12 cellular contexts compared by ENCODE assay signal in the genomic region with DNA sequence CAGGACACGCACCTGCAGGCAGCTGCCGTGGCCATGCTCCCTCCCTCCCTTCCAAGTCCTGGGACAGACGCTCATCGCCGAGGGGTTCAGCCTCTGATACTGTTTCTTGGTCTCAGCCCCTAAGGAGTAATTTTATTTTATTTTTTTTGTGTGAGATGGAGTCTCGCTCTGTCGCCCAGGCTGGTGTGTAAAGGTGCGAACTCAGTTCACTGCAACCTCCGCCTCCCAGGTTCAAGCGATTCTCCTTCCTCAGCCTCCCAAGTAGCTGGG. TPM values are rescaled to one million over a fixed set of nuclear protein-coding genes. Genes with fewer than 3 reads are reported as not detected.
DNase-seq lines count a peak whose midpoint lies in the region; ATAC-seq and TF ChIP-seq lines count a peak whose summit lies in the region.
"Had no signal": no experiment of that assay in that cellular context is flagged by ENCODE, and none has a peak within 500 bp of the region (broad histone marks: within the 10 kb centered on the region; RNA-seq: fewer than 3 reads in every experiment).

No MANE protein-coding gene starts in this region.

- peak overlapping the region; percentile 57 for H2AFZ ChIP-seq in SU-DHL-6 (ENCODE audit: low read depth, low read length, severe bottlenecking)
- H2AFZ ChIP-seq in hepatocyte, result no peak overlapping the region

- no peak for DNase-seq in activated CD4-positive, alpha-beta T cell treated with anti-CD3 and anti-CD28 coated beads, Interleukin-2, amount 10 ng/mL, durations not matched to agents 24 days and 14 days
- DNase-seq in activated CD4-positive, alpha-beta T cell treated with anti-CD3 and anti-CD28 coated beads, Interleukin-2, amount 50 U/mL, for 48 hours, result no peak
- DNase-seq in esophagus squamous epithelium (lab: John Stamatoyannopoulos, UW), result no peak
- no peak for DNase-seq in hepatocyte (ENCODE audit: low spot score)
- no peak for DNase-seq in CD14-positive monocyte (ENCODE audit: low spot score)
- no peak for DNase-seq in effector memory CD4-positive, alpha-beta T cell
- DNase-seq: H7, NCI-H526 had no signal

- intact Hi-C loops in activated CD4-positive, alpha-beta T cell treated with anti-CD3 and anti-CD28 coated beads, Interleukin-2, amount 10 ng/mL, durations not matched to agents 24 days and 14 days (cut with micrococcal nuclease), result loop anchor here (5.0 kb wide), 1 partner anchor 115 kb away; a partner anchor contains a TSS
- intact Hi-C loops in esophagus squamous epithelium (cut with DNase I) (no loop called here), CD14-positive monocyte (cut with micrococcal nuclease) (no loop called here)

- peaks cover 10% of the 10 kb centered on the region for H3F3A ChIP-seq in SU-DHL-6 (ENCODE audit: insufficient read depth)

- no peaks in the 10 kb centered on the region for H4K20me1 ChIP-seq in SU-DHL-6 (ENCODE audit: low read depth, low read length)
- H4K20me1 ChIP-seq in hepatocyte (ENCODE audit: insufficient read depth, poor library complexity, severe bottlenecking), result no peaks in the 10 kb centered on the region

- peak overlapping the region; percentile 42 for H3K9ac ChIP-seq in SU-DHL-6 (ENCODE audit: low read length)

- H3K9me2 ChIP-seq in SU-DHL-6 (replicated peaks; ENCODE audit: insufficient read depth, low read length) (no peaks in the 10 kb centered on the region), hepatocyte (replicated peaks; ENCODE audit: insufficient read depth) (no peaks in the 10 kb centered on the region)

- no peak for TF ChIP-seq POLR2A in esophagus squamous epithelium (IDR thresholded peaks at IDR 0.05)

- H3K9me3 ChIP-seq in SU-DHL-6 (ENCODE audit: insufficient read depth, low read length) (no peaks in the 10 kb centered on the region), esophagus squamous epithelium (no peaks in the 10 kb centered on the region), hepatocyte (ENCODE audit: low read depth) (no peaks in the 10 kb centered on the region)
- H3K9me3 ChIP-seq in effector memory CD4-positive, alpha-beta T cell (ENCODE audit: control insufficient read depth, low read length), result no peaks in the 10 kb centered on the region
- H3K9me3 ChIP-seq: prostate gland had no signal

- peaks cover 21% of the 10 kb centered on the region for H3K4me1 Mint-ChIP-seq in activated CD4-positive, alpha-beta T cell treated with anti-CD3 and anti-CD28 coated beads, Interleukin-2, amount 10 ng/mL, durations not matched to agents 24 days and 14 days
- peaks cover 66% of the 10 kb centered on the region for H3K4me1 Mint-ChIP-seq in stimulated activated memory B cell treated with anti-CD40 and anti-IgM and Interleukin-4, amounts not matched to agents 10 μg/mL and 1 μg/mL and 100 μg/mL, for 72 hours
- peaks cover 9% of the 10 kb centered on the region for H3K4me1 Mint-ChIP-seq in CD14-positive monocyte

- H3K27me3 Mint-ChIP-seq in activated CD4-positive, alpha-beta T cell treated with anti-CD3 and anti-CD28 coated beads, Interleukin-2, amount 10 ng/mL, durations not matched to agents 24 days and 14 days, result no peaks in the 10 kb centered on the region
- no peaks in the 10 kb centered on the region for H3K27me3 Mint-ChIP-seq in stimulated activated memory B cell treated with anti-CD40 and anti-IgM and Interleukin-4, amounts not matched to agents 10 μg/mL and 1 μg/mL and 100 μg/mL, for 72 hours
- peaks cover 0 to 5% (median 2%) of the 10 kb centered on the region in 3 donors for H3K27me3 Mint-ChIP-seq in CD14-positive monocyte (ENCODE audit: low read depth in 3 of 3)

- H3K4me3 ChIP-seq in SU-DHL-6 (ENCODE audit: insufficient read depth, low read length, poor library complexity, severe bottlenecking) (no peak overlapping the region), esophagus squamous epithelium (no peak overlapping the region), hepatocyte (no peak overlapping the region)
- H3K4me3 ChIP-seq in effector memory CD4-positive, alpha-beta T cell (ENCODE audit: insufficient read depth, low read depth, low read length, poor library complexity, severe bottlenecking), result no peak overlapping the region
- H3K4me3 ChIP-seq: prostate gland had no signal

- H3K9me3 Mint-ChIP-seq in activated CD4-positive, alpha-beta T cell treated with anti-CD3 and anti-CD28 coated beads, Interleukin-2, amount 10 ng/mL, durations not matched to agents 24 days and 14 days, result no peaks in the 10 kb centered on the region
- H3K9me3 Mint-ChIP-seq in stimulated activated memory B cell treated with anti-CD40 and anti-IgM and Interleukin-4, amounts not matched to agents 10 μg/mL and 1 μg/mL and 100 μg/mL, for 72 hours, result no peaks in the 10 kb centered on the region
- H3K9me3 Mint-ChIP-seq in CD14-positive monocyte, result no peaks in the 10 kb centered on the region

- no peak for ATAC-seq in stimulated activated memory B cell treated with anti-CD40 and anti-IgM and Interleukin-4, amounts not matched to agents 10 μg/mL and 1 μg/mL and 100 μg/mL, for 72 hours

- peak overlapping the region; percentile 91 for H3K27ac Mint-ChIP-seq in activated CD4-positive, alpha-beta T cell treated with anti-CD3 and anti-CD28 coated beads, Interleukin-2, amount 10 ng/mL, durations not matched to agents 24 days and 14 days
- peak overlapping the region; percentile 96 for H3K27ac Mint-ChIP-seq in stimulated activated memory B cell treated with anti-CD40 and anti-IgM and Interleukin-4, amounts not matched to agents 10 μg/mL and 1 μg/mL and 100 μg/mL, for 72 hours
- H3K27ac Mint-ChIP-seq in CD14-positive monocyte, result no peak overlapping the region

- H3K27me3 ChIP-seq in SU-DHL-6 (ENCODE audit: low read length) (no peaks in the 10 kb centered on the region), esophagus squamous epithelium (no peaks in the 10 kb centered on the region), hepatocyte (no peaks in the 10 kb centered on the region)
- H3K27me3 ChIP-seq in effector memory CD4-positive, alpha-beta T cell (replicated peaks; ENCODE audit: control insufficient read depth, insufficient read depth, low read length, poor library complexity, severe bottlenecking), result no peaks in the 10 kb centered on the region

- H3K36me3 Mint-ChIP-seq in activated CD4-positive, alpha-beta T cell treated with anti-CD3 and anti-CD28 coated beads, Interleukin-2, amount 10 ng/mL, durations not matched to agents 24 days and 14 days (ENCODE audit: low read depth), result no peaks in the 10 kb centered on the region
- H3K36me3 Mint-ChIP-seq in stimulated activated memory B cell treated with anti-CD40 and anti-IgM and Interleukin-4, amounts not matched to agents 10 μg/mL and 1 μg/mL and 100 μg/mL, for 72 hours, result no peaks in the 10 kb centered on the region
- H3K36me3 Mint-ChIP-seq in CD14-positive monocyte, result no peaks in the 10 kb centered on the region

- peak overlapping the region; percentile 89 for H3K27ac ChIP-seq in SU-DHL-6 (ENCODE audit: low read depth, low read length)
- peak overlapping the region; percentile 61 to 85 (median 68) for H3K27ac ChIP-seq in esophagus squamous epithelium
- no peak overlapping the region for H3K27ac ChIP-seq in hepatocyte
- no peak overlapping the region for H3K27ac ChIP-seq in effector memory CD4-positive, alpha-beta T cell (ENCODE audit: insufficient read depth, low read length, poor library complexity, severe bottlenecking)
- H3K27ac ChIP-seq: prostate gland had no signal

- 93% methylated on average over 10 of the region's 10 CpGs for WGBS in esophagus squamous epithelium, 2 donors
- WGBS in hepatocyte (ENCODE audit: low lambda C conversion rate, missing lambda C conversion rate), result 90% methylated on average over 10 of the region's 10 CpGs

- no peak overlapping the region for H3K4me3 Mint-ChIP-seq in activated CD4-positive, alpha-beta T cell treated with anti-CD3 and anti-CD28 coated beads, Interleukin-2, amount 10 ng/mL, durations not matched to agents 24 days and 14 days
- H3K4me3 Mint-ChIP-seq in stimulated activated memory B cell treated with anti-CD40 and anti-IgM and Interleukin-4, amounts not matched to agents 10 μg/mL and 1 μg/mL and 100 μg/mL, for 72 hours, result peak overlapping the region; percentile 74
- no peak overlapping the region for H3K4me3 Mint-ChIP-seq in CD14-positive monocyte

- peak overlapping the region; percentile 54 for H3K4me2 ChIP-seq in SU-DHL-6 (ENCODE audit: low read depth, low read length, poor library complexity, severe bottlenecking)
- no peak overlapping the region for H3K4me2 ChIP-seq in hepatocyte

- H3K79me2 ChIP-seq in SU-DHL-6 (ENCODE audit: insufficient read depth, low read length), result no peaks in the 10 kb centered on the region
- no peaks in the 10 kb centered on the region for H3K79me2 ChIP-seq in hepatocyte

- H3K36me3 ChIP-seq in SU-DHL-6 (ENCODE audit: low read length) (no peaks in the 10 kb centered on the region), esophagus squamous epithelium (no peaks in the 10 kb centered on the region), hepatocyte (replicated peaks; ENCODE audit: insufficient read depth, low read depth) (no peaks in the 10 kb centered on the region)
- H3K36me3 ChIP-seq in effector memory CD4-positive, alpha-beta T cell (ENCODE audit: control insufficient read depth, insufficient read depth, low read length), result no peaks in the 10 kb centered on the region
- H3K36me3 ChIP-seq: prostate gland had no signal

- no peak for TF ChIP-seq CTCF in SU-DHL-6 (IDR thresholded peaks at IDR 0.05; ENCODE audit: insufficient read depth, low read length, poor library complexity, severe bottlenecking)
- no peak for TF ChIP-seq CTCF in esophagus squamous epithelium (IDR thresholded peaks at IDR 0.05)
- TF ChIP-seq CTCF in hepatocyte (IDR thresholded peaks at IDR 0.05; ENCODE audit: poor library complexity), result no peak
- no peak for TF ChIP-seq CTCF in CD14-positive monocyte (IDR thresholded peaks at IDR 0.05)

- H3K4me1 ChIP-seq in esophagus squamous epithelium (peaks cover 14 to 73% (median 24%) of the 10 kb centered on the region in 3 donors), hepatocyte (ENCODE audit: insufficient read depth) (peaks cover 3% of the 10 kb centered on the region)
- H3K4me1 ChIP-seq in effector memory CD4-positive, alpha-beta T cell (ENCODE audit: control insufficient read depth, insufficient read depth, low read length, poor library complexity, severe bottlenecking), result peaks cover 18% of the 10 kb centered on the region
- H3K4me1 ChIP-seq: prostate gland had no signal

RNA-seq across cellular contexts. Expression of a gene that starts 53.7 kb away (rescaled TPM):
- total RNA-seq in activated CD4-positive, alpha-beta T cell treated with anti-CD3 and anti-CD28 coated beads, Interleukin-2, amount 10 ng/mL, durations not matched to agents 24 days and 14 days, result 1.3 TPM in 2 replicates
- total RNA-seq in esophagus squamous epithelium, result under 1 TPM; 0.42 to 0.76 (median 0.56) TPM
- total RNA-seq in hepatocyte, result 9.9 and 14.7 TPM in 2 replicates
- 12.1 and 13.4 TPM in 2 replicates for polyA plus RNA-seq in hepatocyte
- not detected for polyA plus RNA-seq in CD14-positive monocyte
- total RNA-seq: mononuclear cell had no signal

Comparison
In these comparisons a context has a peak if more than half of its experiments do, and no peak if none do; other contexts are left out.
1. H3K27ac Mint-ChIP-seq: peak in activated CD4-positive, alpha-beta T cell treated with anti-CD3 and anti-CD28 coated beads, Interleukin-2, amount 10 ng/mL, durations not matched to agents 24 days and 14 days (single experiment) and stimulated activated memory B cell treated with anti-CD40 and anti-IgM and Interleukin-4, amounts not matched to agents 10 μg/mL and 1 μg/mL and 100 μg/mL, for 72 hours (single experiment); none in CD14-positive monocyte (0 of 7).
2. H3K27ac ChIP-seq: peak in SU-DHL-6 (single experiment) and esophagus squamous epithelium (4 of 4); none in hepatocyte (single experiment) and effector memory CD4-positive, alpha-beta T cell (single experiment).